2 cellular contexts compared by ENCODE assay signal in the genomic region with DNA sequence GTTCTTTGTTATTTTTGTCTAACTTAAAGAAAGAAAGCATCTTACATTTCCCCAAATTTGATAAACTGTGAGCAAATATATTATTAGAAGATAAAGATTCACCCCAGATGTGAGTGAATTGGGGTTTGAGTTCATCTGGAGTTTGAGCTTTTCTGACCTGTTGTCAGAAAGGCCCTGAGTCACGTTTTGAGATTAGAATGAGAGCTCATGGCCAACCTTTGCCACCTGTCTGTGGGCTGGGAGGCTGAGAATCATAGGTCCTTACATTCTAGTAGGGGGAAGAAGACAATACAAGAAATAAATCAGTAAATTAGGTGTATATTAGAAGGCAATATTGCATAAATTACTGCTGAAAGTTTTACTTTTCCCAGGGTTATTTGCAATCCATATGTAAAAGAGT.
TF ChIP-seq lines count a peak whose summit lies in the region.

No MANE protein-coding gene starts in this region.

TF ChIP-seq in GM23338, 12 proteins besides CTCF, POLR2A, EP300 and RAD21:
- no peak for TF ChIP-seq ZNF114 (CRISPR knock-in tag; IDR thresholded peaks at IDR 0.05)

TF ChIP-seq in H1, 55 proteins besides CTCF, POLR2A, EP300 and RAD21:
- no peak for TF ChIP-seq POU5F1 (IDR thresholded peaks at IDR 0.05; ENCODE audit: low read depth, low read length)
- TF ChIP-seq BACH1 (IDR thresholded peaks at IDR 0.05; ENCODE audit: low read length) = peak; percentile 47; the same call in 1 of the 2 replicates
